26 cellular contexts compared by ENCODE assay signal in genomic region chr6:3535716-3536435, GRCh38.
A peak's percentile ranks its signal among the peaks of the same experiment; 100 is the strongest.
DNase-seq lines count a peak whose midpoint lies in the region; ATAC-seq and TF ChIP-seq lines count a peak whose summit lies in the region.
"Had no signal": no experiment of that assay in that cellular context is flagged by ENCODE, and none has a peak within 500 bp of the region (broad histone marks: within the 10 kb centered on the region; RNA-seq: fewer than 3 reads in every experiment).

No MANE protein-coding gene starts in this region.

- no peak overlapping the region for H3K4me3 Mint-ChIP-seq in nephron progenitor cell
- no peak overlapping the region for H3K4me3 Mint-ChIP-seq in activated T-cell treated with anti-CD3 and anti-CD28 coated beads, Interleukin-2, amount 50 U/mL, for 4 hours
- H3K4me3 Mint-ChIP-seq: activated CD4-positive, alpha-beta memory T cell treated with anti-CD3 and anti-CD28 coated beads for 36 hours; activated naive CD4-positive, alpha-beta T cell treated with anti-CD3 and anti-CD28 coated beads, Interleukin-2, amount 50 U/mL, for 24 hours; activated T-helper 17 cell treated with anti-CD3 and anti-CD28 coated beads, Interleukin-2, amount 50 U/mL, for 72 hours; CD4-positive, CD25-positive, alpha-beta regulatory T cell; naive thymus-derived CD4-positive, alpha-beta T cell; stimulated activated naive B cell treated with anti-CD40 and anti-IgM and Interleukin-4, amounts not matched to agents 10 μg/mL and 1 μg/mL and 100 μg/mL, for 72 hours had no signal

- peaks cover 5% of the 10 kb centered on the region for H3K36me3 Mint-ChIP-seq in nephron progenitor cell (ENCODE audit: low read depth)
- H3K36me3 Mint-ChIP-seq in activated T-cell treated with anti-CD3 and anti-CD28 coated beads, Interleukin-2, amount 50 U/mL, for 4 hours (ENCODE audit: insufficient read depth) = no peaks in the 10 kb centered on the region
- H3K36me3 Mint-ChIP-seq: activated CD4-positive, alpha-beta memory T cell treated with anti-CD3 and anti-CD28 coated beads for 36 hours; activated naive CD4-positive, alpha-beta T cell treated with anti-CD3 and anti-CD28 coated beads, Interleukin-2, amount 50 U/mL, for 24 hours; CD4-positive, CD25-positive, alpha-beta regulatory T cell; naive thymus-derived CD4-positive, alpha-beta T cell; stimulated activated naive B cell treated with anti-CD40 and anti-IgM and Interleukin-4, amounts not matched to agents 10 μg/mL and 1 μg/mL and 100 μg/mL, for 72 hours had no signal

- no peak for ATAC-seq in GM21447 (IDR thresholded peaks at IDR 0.05; ENCODE audit: unreplicated experiment)
- no peak for ATAC-seq in activated T-cell treated with anti-CD3 and anti-CD28 coated beads, Interleukin-2, amount 50 U/mL, for 4 hours
- ATAC-seq: activated T-helper 17 cell treated with anti-CD3 and anti-CD28 coated beads, Interleukin-2, amount 50 U/mL, for 72 hours; naive thymus-derived CD4-positive, alpha-beta T cell; stimulated activated naive B cell treated with anti-CD40 and anti-IgM and Interleukin-4, amounts not matched to agents 10 μg/mL and 1 μg/mL and 100 μg/mL, for 72 hours had no signal

- H3K4me1 Mint-ChIP-seq in nephron progenitor cell = peaks cover 41% of the 10 kb centered on the region
- no peaks in the 10 kb centered on the region for H3K4me1 Mint-ChIP-seq in activated T-cell treated with anti-CD3 and anti-CD28 coated beads, Interleukin-2, amount 50 U/mL, for 4 hours (ENCODE audit: low read depth)
- H3K4me1 Mint-ChIP-seq: activated naive CD4-positive, alpha-beta T cell treated with anti-CD3 and anti-CD28 coated beads, Interleukin-2, amount 50 U/mL, for 24 hours; activated T-helper 17 cell treated with anti-CD3 and anti-CD28 coated beads, Interleukin-2, amount 50 U/mL, for 72 hours; CD4-positive, CD25-positive, alpha-beta regulatory T cell; naive thymus-derived CD4-positive, alpha-beta T cell; stimulated activated naive B cell treated with anti-CD40 and anti-IgM and Interleukin-4, amounts not matched to agents 10 μg/mL and 1 μg/mL and 100 μg/mL, for 72 hours had no signal

- peak overlapping the region; percentile 18 for H3K27ac Mint-ChIP-seq in nephron progenitor cell
- H3K27ac Mint-ChIP-seq: activated CD4-positive, alpha-beta memory T cell treated with anti-CD3 and anti-CD28 coated beads for 36 hours; activated naive CD4-positive, alpha-beta T cell treated with anti-CD3 and anti-CD28 coated beads, Interleukin-2, amount 50 U/mL, for 24 hours; activated T-helper 17 cell treated with anti-CD3 and anti-CD28 coated beads, Interleukin-2, amount 50 U/mL, for 72 hours; CD4-positive, CD25-positive, alpha-beta regulatory T cell; naive thymus-derived CD4-positive, alpha-beta T cell; stimulated activated naive B cell treated with anti-CD40 and anti-IgM and Interleukin-4, amounts not matched to agents 10 μg/mL and 1 μg/mL and 100 μg/mL, for 72 hours had no signal

- H3K27me3 Mint-ChIP-seq in nephron progenitor cell (ENCODE audit: low read depth, poor library complexity) = peaks cover 9% of the 10 kb centered on the region
- H3K27me3 Mint-ChIP-seq in activated T-cell treated with anti-CD3 and anti-CD28 coated beads, Interleukin-2, amount 50 U/mL, for 4 hours (ENCODE audit: low read depth) = peaks cover 9% of the 10 kb centered on the region
- H3K27me3 Mint-ChIP-seq: activated naive CD4-positive, alpha-beta T cell treated with anti-CD3 and anti-CD28 coated beads, Interleukin-2, amount 50 U/mL, for 24 hours had no signal

- H3K4me3 ChIP-seq in fibroblast of mammary gland (ENCODE audit: control insufficient read depth, low read depth, low read length) = no peak overlapping the region
- H3K4me3 ChIP-seq: breast epithelium had no signal

- DNase-seq in AG20443 (ENCODE audit: low spot score) = peak; percentile 2
- DNase-seq in NCI-H82 treated with DMSO at 0.1 percent for 48 hours (lab: John Stamatoyannopoulos, UW; ENCODE audit: unreplicated experiment) = peak; percentile 69
- DNase-seq in fibroblast of mammary gland (ENCODE audit: low read depth) = peak; percentile 30
- no peak for DNase-seq in nephron progenitor cell
- no peak for DNase-seq in NCI-H2171 (lab: John Stamatoyannopoulos, UW)
- no peak for DNase-seq in DMS 273 (lab: John Stamatoyannopoulos, UW; ENCODE audit: unreplicated experiment)
- DNase-seq in activated T-cell treated with anti-CD3 and anti-CD28 coated beads, Interleukin-2, amount 50 U/mL, for 4 hours = no peak
- DNase-seq: activated CD4-positive, alpha-beta memory T cell treated with anti-CD3 and anti-CD28 coated beads for 36 hours; activated CD4-positive, alpha-beta T cell treated with anti-CD3 and anti-CD28 coated beads for 1 hour; activated CD8-positive, alpha-beta memory T cell treated with anti-CD3 and anti-CD28 coated beads, Interleukin-2, amount 50 U/mL, for 48 hours; AML-193; CD4-positive, CD25-positive, alpha-beta regulatory T cell; DMS 273 treated with DMSO at 0.1 percent for 48 hours; midbrain; MM.1S; naive thymus-derived CD4-positive, alpha-beta T cell; NCI-H1105 treated with DMSO at 0.1 percent for 48 hours; NCI-H1930; NCI-H526; SHP77 treated with DMSO at 0.1 percent for 48 hours; stimulated activated naive B cell treated with anti-CD40 and anti-IgM and Interleukin-4, amounts not matched to agents 10 μg/mL and 1 μg/mL and 100 μg/mL, for 72 hours; substantia nigra had no signal

- TF ChIP-seq CTCF in fibroblast of mammary gland (conservative IDR thresholded peaks at IDR 0.05; ENCODE audit: control insufficient read depth, insufficient read depth, low read depth, low read length) (no peak), nephron progenitor cell (IDR thresholded peaks at IDR 0.05) (no peak)

- peaks cover 11% of the 10 kb centered on the region for H3K9me3 Mint-ChIP-seq in nephron progenitor cell
- no peaks in the 10 kb centered on the region for H3K9me3 Mint-ChIP-seq in activated T-cell treated with anti-CD3 and anti-CD28 coated beads, Interleukin-2, amount 50 U/mL, for 4 hours
- H3K9me3 Mint-ChIP-seq: activated CD4-positive, alpha-beta memory T cell treated with anti-CD3 and anti-CD28 coated beads for 36 hours; activated naive CD4-positive, alpha-beta T cell treated with anti-CD3 and anti-CD28 coated beads, Interleukin-2, amount 50 U/mL, for 24 hours; activated T-helper 17 cell treated with anti-CD3 and anti-CD28 coated beads, Interleukin-2, amount 50 U/mL, for 72 hours; CD4-positive, CD25-positive, alpha-beta regulatory T cell; naive thymus-derived CD4-positive, alpha-beta T cell; stimulated activated naive B cell treated with anti-CD40 and anti-IgM and Interleukin-4, amounts not matched to agents 10 μg/mL and 1 μg/mL and 100 μg/mL, for 72 hours had no signal

Comparison
In these comparisons a context has a peak if more than half of its experiments do, and no peak if none do; other contexts are left out.
1. DNase-seq: peak in AG20443 (single experiment), NCI-H82 treated with DMSO at 0.1 percent for 48 hours (single experiment) and fibroblast of mammary gland (single experiment); none in nephron progenitor cell (single experiment), NCI-H2171 (single experiment), DMS 273 (single experiment) and activated T-cell treated with anti-CD3 and anti-CD28 coated beads, Interleukin-2, amount 50 U/mL, for 4 hours (single experiment).